ENCODE assay signal across 7 cellular contexts in genomic region chr9:21413089-21414023, GRCh38. TPM values are rescaled to one million over a fixed set of nuclear protein-coding genes. Genes with fewer than 3 reads are reported as not detected.
DNase-seq lines count a peak whose midpoint lies in the region; ATAC-seq and TF ChIP-seq lines count a peak whose summit lies in the region.

No MANE protein-coding gene starts in this region.

- H3K4me3 Mint-ChIP-seq in HFFc6 (no peak overlapping the region), neural crest cell (no peak overlapping the region)
- no peak overlapping the region for H3K4me3 Mint-ChIP-seq in activated naive CD8-positive, alpha-beta T cell treated with anti-CD3 and anti-CD28 coated beads, Interleukin-2, amount 50 U/mL, for 24 hours

- H3K4me3 ChIP-seq in GM12864 (ENCODE audit: low read depth, low read length): no peak overlapping the region

- H3K27me3 Mint-ChIP-seq in HFFc6 (ENCODE audit: insufficient read depth): peaks cover 30% of the 10 kb centered on the region
- peaks cover 9% of the 10 kb centered on the region for H3K27me3 Mint-ChIP-seq in activated naive CD8-positive, alpha-beta T cell treated with anti-CD3 and anti-CD28 coated beads, Interleukin-2, amount 50 U/mL, for 24 hours
- H3K27me3 Mint-ChIP-seq in neural crest cell (ENCODE audit: low read depth): no peaks in the 10 kb centered on the region

- no peak overlapping the region for H3K27ac Mint-ChIP-seq in HFFc6
- H3K27ac Mint-ChIP-seq in activated naive CD8-positive, alpha-beta T cell treated with anti-CD3 and anti-CD28 coated beads, Interleukin-2, amount 50 U/mL, for 24 hours: no peak overlapping the region
- no peak overlapping the region for H3K27ac Mint-ChIP-seq in neural crest cell (ENCODE audit: unreplicated experiment)

- H3K36me3 Mint-ChIP-seq in HFFc6 (ENCODE audit: low read depth) (no peaks in the 10 kb centered on the region), neural crest cell (ENCODE audit: low read depth) (no peaks in the 10 kb centered on the region)
- no peaks in the 10 kb centered on the region for H3K36me3 Mint-ChIP-seq in activated naive CD8-positive, alpha-beta T cell treated with anti-CD3 and anti-CD28 coated beads, Interleukin-2, amount 50 U/mL, for 24 hours (ENCODE audit: low read depth)

- peaks cover 11% of the 10 kb centered on the region for H3K4me1 Mint-ChIP-seq in HFFc6 (ENCODE audit: low read depth)
- peaks cover 7% of the 10 kb centered on the region for H3K4me1 Mint-ChIP-seq in activated naive CD8-positive, alpha-beta T cell treated with anti-CD3 and anti-CD28 coated beads, Interleukin-2, amount 50 U/mL, for 24 hours
- peaks cover 4% of the 10 kb centered on the region for H3K4me1 Mint-ChIP-seq in neural crest cell

- peak; percentile 54 for ATAC-seq in activated naive CD8-positive, alpha-beta T cell treated with anti-CD3 and anti-CD28 coated beads, Interleukin-2, amount 50 U/mL, for 24 hours

- H3K9me3 Mint-ChIP-seq in HFFc6 (no peaks in the 10 kb centered on the region), neural crest cell (peaks cover 2% of the 10 kb centered on the region)
- no peaks in the 10 kb centered on the region for H3K9me3 Mint-ChIP-seq in activated naive CD8-positive, alpha-beta T cell treated with anti-CD3 and anti-CD28 coated beads, Interleukin-2, amount 50 U/mL, for 24 hours

- TF ChIP-seq CTCF in GM12864 (IDR thresholded peaks at IDR 0.05; ENCODE audit: low read depth, low read length, missing control alignments): peak; percentile 68
- TF ChIP-seq CTCF in HFFc6 (IDR thresholded peaks at IDR 0.05): peak; percentile 51
- TF ChIP-seq CTCF in neural crest cell (conservative IDR thresholded peaks at IDR 0.05): peak; percentile 28

- DNase-seq in GM12864 (ENCODE audit: low read depth) (no peak), HFFc6 (no peak), neural crest cell (ENCODE audit: low read depth, low spot score) (no peak), GF-D8 (lab: John Stamatoyannopoulos, UW) (no peak), DMS79 (lab: John Stamatoyannopoulos, UW) (no peak)
- peak; percentile 7 for DNase-seq in activated naive CD8-positive, alpha-beta T cell treated with anti-CD3 and anti-CD28 coated beads, Interleukin-2, amount 50 U/mL, for 24 hours
- no peak for DNase-seq in activated CD8-positive, alpha-beta memory T cell treated with anti-CD3 and anti-CD28 coated beads, Interleukin-2, amount 50 U/mL, for 48 hours

RNA-seq across cellular contexts. Expression of gene IFNA8, which starts 4.4 kb away (rescaled TPM):
- not detected for total RNA-seq in HFFc6 (2021; fragmentation: NEBNext Ultra II Directional; extraction: Animal tissue kit (Norgen Biotek cat#: 25700))
- total RNA-seq in neural crest cell: not detected in 2 replicates

RNA-seq across cellular contexts. Expression of gene IFNA1, which starts 26.9 kb away (rescaled TPM):
- total RNA-seq in HFFc6 (2021; fragmentation: NEBNext Ultra II Directional; extraction: Animal tissue kit (Norgen Biotek cat#: 25700)): not detected
- total RNA-seq in neural crest cell: not detected in 2 replicates

RNA-seq across cellular contexts. Expression of gene IFNA2, which starts 28.2 kb away (rescaled TPM):
- total RNA-seq in HFFc6 (2021; fragmentation: NEBNext Ultra II Directional; extraction: Animal tissue kit (Norgen Biotek cat#: 25700)): not detected
- not detected in 2 replicates for total RNA-seq in neural crest cell

RNA-seq across cellular contexts. Expression of gene IFNA13, which starts 45.5 kb away (rescaled TPM):
- not detected for total RNA-seq in HFFc6 (2021; fragmentation: NEBNext Ultra II Directional; extraction: Animal tissue kit (Norgen Biotek cat#: 25700))
- total RNA-seq in neural crest cell: not detected in 2 replicates
